Comparison of ENCODE assay signal across 8 cellular contexts in the genomic region with DNA sequence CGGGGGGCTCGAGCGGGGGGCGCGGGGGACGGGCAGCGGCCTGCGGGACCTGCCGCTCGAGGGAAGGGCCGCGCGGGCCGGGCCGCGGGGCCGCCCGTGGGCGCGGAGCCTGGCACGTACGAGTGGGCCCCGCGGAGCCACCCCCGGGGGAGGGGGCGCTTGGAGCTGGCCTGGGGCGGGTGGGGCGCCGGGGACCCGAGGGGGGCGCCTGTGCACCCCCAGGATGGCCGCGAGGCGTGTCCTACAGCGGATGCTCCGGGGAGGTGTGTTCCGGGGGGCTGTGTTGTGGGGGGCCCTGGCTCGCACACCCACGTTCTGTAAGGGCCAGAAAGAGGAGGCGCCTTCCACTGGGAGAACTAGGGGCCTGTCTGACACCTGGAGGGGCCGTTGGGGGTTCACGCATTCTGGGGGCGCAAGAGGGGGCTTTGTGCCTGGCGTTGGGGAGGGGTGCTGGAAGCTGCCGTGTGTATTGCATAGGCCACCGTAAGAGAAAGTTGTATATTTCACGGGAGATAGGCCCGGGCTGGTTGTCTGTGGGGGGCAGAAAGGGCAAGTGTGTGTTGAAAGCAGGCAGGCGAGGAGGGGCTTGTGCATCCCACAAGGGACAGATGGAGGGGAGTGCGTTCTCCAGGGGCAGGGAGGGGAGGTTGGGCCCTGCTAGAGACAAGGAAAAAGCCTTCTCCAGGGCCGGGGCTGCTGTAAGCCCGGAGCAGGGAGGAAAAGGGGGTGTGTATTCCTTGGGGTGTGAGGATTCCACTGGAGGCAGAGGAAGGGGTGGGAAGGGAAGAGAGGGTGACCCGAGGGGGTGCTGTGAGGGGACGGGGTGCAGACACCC. TPM values are rescaled to one million over a fixed set of nuclear protein-coding genes. Genes with fewer than 3 reads are reported as not detected.
DNase-seq lines count a peak whose midpoint lies in the region; ATAC-seq and TF ChIP-seq lines count a peak whose summit lies in the region.

No MANE protein-coding gene starts in this region.

- WGBS in endodermal cell (ENCODE audit: insufficient coverage in 1 of 2, insufficient read length in 1 of 2), 2 experiments: 13 to 15% methylated on average over 13 to 54 of the region's 54 CpGs

- peaks cover 2% of the 10 kb centered on the region for H3K79me2 ChIP-seq in osteoblast (ENCODE audit: insufficient read depth, low read length)

- H3K4me1 ChIP-seq in endodermal cell (ENCODE audit: control insufficient read depth, insufficient read depth, low read length): no peaks in the 10 kb centered on the region
- peaks cover 7% of the 10 kb centered on the region for H3K4me1 ChIP-seq in osteoblast (ENCODE audit: insufficient read depth, low read length)

- H3K4me1 Mint-ChIP-seq in CD14-positive monocyte: peaks cover 12% of the 10 kb centered on the region
- H3K4me1 Mint-ChIP-seq in endodermal cell: peaks cover 5% of the 10 kb centered on the region

- H3K4me3 Mint-ChIP-seq in CD14-positive monocyte: peak overlapping the region; percentile 69 to 75
- peak overlapping the region; percentile 73 for H3K4me3 Mint-ChIP-seq in endodermal cell

- H3K36me3 Mint-ChIP-seq in CD14-positive monocyte: peaks cover 0 to 2% of the 10 kb centered on the region in 2 donors
- H3K36me3 Mint-ChIP-seq in endodermal cell (ENCODE audit: low read depth): peaks cover 6% of the 10 kb centered on the region

- DNase-seq in CD14-positive monocyte (ENCODE audit: low spot score) (no peak), NCI-H82 (lab: John Stamatoyannopoulos, UW) (peak; percentile 87), endodermal cell (peak; percentile 68), osteoblast (ENCODE audit: insufficient read length, low spot score, missing footprints) (peak; percentile 95), GF-D8 (lab: John Stamatoyannopoulos, UW) (no peak), SIG-M5 (lab: John Stamatoyannopoulos, UW) (no peak), ACHN (no peak)

- H3K36me3 ChIP-seq in endodermal cell (ENCODE audit: control insufficient read depth, insufficient read depth, low read length) (no peaks in the 10 kb centered on the region), osteoblast (ENCODE audit: insufficient read depth, low read length) (no peaks in the 10 kb centered on the region)

- TF ChIP-seq CTCF in CD14-positive monocyte (IDR thresholded peaks at IDR 0.05) (no peak), endodermal cell (conservative IDR thresholded peaks at IDR 0.05) (no peak), osteoblast (IDR thresholded peaks at IDR 0.05; ENCODE audit: extremely low read depth, low read depth, low read length) (no peak)

- peak overlapping the region; percentile 89 for H3K4me2 ChIP-seq in osteoblast (ENCODE audit: insufficient read depth, low read length)

- ATAC-seq in GM21515 (IDR thresholded peaks at IDR 0.05; ENCODE audit: unreplicated experiment): peak; percentile 5

- no peaks in the 10 kb centered on the region for H3K27me3 ChIP-seq in endodermal cell (ENCODE audit: control insufficient read depth, insufficient read depth, low read length, poor library complexity, severe bottlenecking)
- H3K27me3 ChIP-seq in osteoblast (ENCODE audit: insufficient read depth, low read length): peaks cover 7% of the 10 kb centered on the region

- H3K27me3 Mint-ChIP-seq in CD14-positive monocyte (ENCODE audit: low read depth in 3 of 3) (peaks cover 64 to 90% (median 75%) of the 10 kb centered on the region in 3 donors), endodermal cell (ENCODE audit: insufficient read depth) (peaks cover 35% of the 10 kb centered on the region)

- in situ Hi-C loops in ACHN (cut with HindIII; ENCODE audit: low pct_ligation_motif_present, low pct_unique_long_range_greater_than_20kb, low sequenced_read_pairs): no loop called here

- no peak overlapping the region for H3K27ac ChIP-seq in endodermal cell (ENCODE audit: low read depth, low read length)
- H3K27ac ChIP-seq in osteoblast (ENCODE audit: low read depth, low read length): no peak overlapping the region

- H3K9me3 ChIP-seq in endodermal cell (ENCODE audit: control insufficient read depth, low read length) (peaks cover under 1% of the 10 kb centered on the region), osteoblast (ENCODE audit: low read depth, low read length) (no peaks in the 10 kb centered on the region)

- peak overlapping the region; percentile 85 for H2AFZ ChIP-seq in osteoblast (ENCODE audit: low read length)

- peak overlapping the region; percentile 25 for H3K9ac ChIP-seq in endodermal cell (ENCODE audit: extremely low read depth, low read length, poor library complexity, severe bottlenecking)

- intact Hi-C loops in CD14-positive monocyte (cut with micrococcal nuclease): loop anchor here (5.0 to 10.0 kb wide), 3 partner anchors 54 to 144 kb away; partner anchors contain the start of gene BAZ1B (in 1 of the 2)

- H3K4me3 ChIP-seq in endodermal cell (ENCODE audit: low read length) (peak overlapping the region; percentile 73), osteoblast (ENCODE audit: insufficient read depth, low read length) (peak overlapping the region; percentile 77)

- peaks cover 4% of the 10 kb centered on the region for H4K20me1 ChIP-seq in osteoblast (ENCODE audit: insufficient read depth, low read length)

- H3K27ac Mint-ChIP-seq in CD14-positive monocyte (no peak overlapping the region), endodermal cell (no peak overlapping the region)

- H3K9me3 Mint-ChIP-seq in CD14-positive monocyte (peaks cover under 1 to 21% (median 9%) of the 10 kb centered on the region in 7 donors), endodermal cell (peaks cover under 1% of the 10 kb centered on the region)

RNA-seq across cellular contexts. Expression of gene VPS37D, which starts 0.7 kb away (rescaled TPM):
- not detected for polyA plus RNA-seq in CD14-positive monocyte
- 1 to 10 TPM; 6.1 to 9.1 TPM for total RNA-seq in endodermal cell
- polyA plus RNA-seq in endodermal cell (2013, experiment 1 of 2): 12.5 TPM
- 10.6 TPM for polyA plus RNA-seq in endodermal cell (2013, experiment 2 of 2)
- total RNA-seq in osteoblast: 5.8 and 5.9 TPM in 2 replicates

RNA-seq across cellular contexts. Expression of gene DNAJC30, which starts 14.9 kb away (rescaled TPM):
- 1 to 10 TPM; 3.2 to 5.2 TPM for polyA plus RNA-seq in CD14-positive monocyte
- total RNA-seq in endodermal cell (10 to 100 TPM in 1 of 2 donors, 1 to 10 TPM in 1; 8.9 to 11.1 TPM), osteoblast (2.9 TPM in 2 replicates)
- 4.6 TPM for polyA plus RNA-seq in endodermal cell (2013, experiment 1 of 2)
- 4.4 TPM for polyA plus RNA-seq in endodermal cell (2013, experiment 2 of 2)

RNA-seq across cellular contexts. Expression of gene BUD23, which starts 15.1 kb away (rescaled TPM):
- polyA plus RNA-seq in CD14-positive monocyte: 10 to 100 TPM; 44.5 to 51.9 TPM
- total RNA-seq in endodermal cell: 10 to 100 TPM; 62.2 to 67.2 TPM
- 55.9 TPM for polyA plus RNA-seq in endodermal cell (2013, experiment 1 of 2)
- polyA plus RNA-seq in endodermal cell (2013, experiment 2 of 2): 66.2 TPM
- total RNA-seq in osteoblast: 33.9 and 36.9 TPM in 2 replicates

RNA-seq across cellular contexts. Expression of gene MLXIPL, which starts 44.0 kb away (rescaled TPM):
- under 1 TPM in 1 of 2 donors, not detected in 1; 0.15 TPM for polyA plus RNA-seq in CD14-positive monocyte
- total RNA-seq in endodermal cell (10 to 100 TPM; 39.7 to 58.0 TPM), osteoblast (0.29 and 0.72 TPM in 2 replicates)
- 5.2 TPM for polyA plus RNA-seq in endodermal cell (2013, experiment 1 of 2)
- 2.8 TPM for polyA plus RNA-seq in endodermal cell (2013, experiment 2 of 2)

RNA-seq across cellular contexts. Expression of gene STX1A, which starts 51.1 kb away (rescaled TPM):
- under 1 TPM; 0.27 to 0.37 TPM for polyA plus RNA-seq in CD14-positive monocyte
- total RNA-seq in endodermal cell (10 to 100 TPM; 23.0 to 34.4 TPM), osteoblast (15.9 and 17.4 TPM in 2 replicates)
- polyA plus RNA-seq in endodermal cell (2013, experiment 1 of 2): 25.5 TPM
- 16.4 TPM for polyA plus RNA-seq in endodermal cell (2013, experiment 2 of 2)

Comparison
In these comparisons a context has a peak if more than half of its experiments do, and no peak if none do; other contexts are left out.
1. DNase-seq: peak in NCI-H82 (single experiment), endodermal cell (single experiment) and osteoblast (single experiment); none in CD14-positive monocyte (single experiment), GF-D8 (single experiment), SIG-M5 (single experiment) and ACHN (single experiment).